In genomic region chr9:37692622-37693221, GRCh38 we compare ENCODE assay signal across 25 cellular contexts. TPM values are rescaled to one million over a fixed set of nuclear protein-coding genes. Genes with fewer than 3 reads are reported as not detected.
DNase-seq lines count a peak whose midpoint lies in the region; ATAC-seq and TF ChIP-seq lines count a peak whose summit lies in the region.
"Had no signal": no experiment of that assay in that cellular context is flagged by ENCODE, and none has a peak within 500 bp of the region (broad histone marks: within the 10 kb centered on the region; RNA-seq: fewer than 3 reads in every experiment).

No MANE protein-coding gene starts in this region.

- H3K4me1 ChIP-seq in MM.1S (ENCODE audit: low read length) = peaks cover 25% of the 10 kb centered on the region
- peaks cover 8% of the 10 kb centered on the region for H3K4me1 ChIP-seq in SJCRH30
- H3K4me1 ChIP-seq: ascending aorta, thyroid gland had no signal

- H3K79me2 ChIP-seq in MM.1S (ENCODE audit: low read length) = no peaks in the 10 kb centered on the region

- no peak overlapping the region for H3K9ac ChIP-seq in MM.1S (ENCODE audit: low read length)

- H3K36me3 ChIP-seq in MM.1S (replicated peaks; ENCODE audit: insufficient read depth, low read length) (no peaks in the 10 kb centered on the region), SJCRH30 (no peaks in the 10 kb centered on the region; the same call in none of the 2 replicates)
- H3K36me3 ChIP-seq: ascending aorta, thyroid gland had no signal

- peaks cover 23% of the 10 kb centered on the region for H3K27me3 Mint-ChIP-seq in type B pancreatic cell

- peaks cover 17% of the 10 kb centered on the region for H3F3A ChIP-seq in MM.1S (ENCODE audit: insufficient read depth, low read length)

- WGBS in lower leg skin, 2 donors = 51 to 54% methylated on average over 11 of the region's 11 CpGs

- no peaks in the 10 kb centered on the region for H3K9me2 ChIP-seq in MM.1S (replicated peaks; ENCODE audit: insufficient read depth, low read length)

- no peaks in the 10 kb centered on the region for H3K4me1 Mint-ChIP-seq in type B pancreatic cell (ENCODE audit: unreplicated experiment)
- H3K4me1 Mint-ChIP-seq: activated naive CD4-positive, alpha-beta T cell treated with anti-CD3 and anti-CD28 coated beads, Interleukin-2, amount 50 U/mL, for 24 hours; central memory CD8-positive, alpha-beta T cell had no signal

- H3K27ac ChIP-seq in MM.1S (ENCODE audit: low read length) = no peak overlapping the region
- H3K27ac ChIP-seq in SJCRH30 = peak overlapping the region; percentile 88
- H3K27ac ChIP-seq: ascending aorta, thyroid gland had no signal

- ATAC-seq in HG03565 (IDR thresholded peaks at IDR 0.05; ENCODE audit: unreplicated experiment) = no peak
- ATAC-seq: CD8-positive, alpha-beta T cell; left cardiac atrium had no signal

- H3K36me3 Mint-ChIP-seq in type B pancreatic cell = no peaks in the 10 kb centered on the region
- H3K36me3 Mint-ChIP-seq: activated naive CD4-positive, alpha-beta T cell treated with anti-CD3 and anti-CD28 coated beads, Interleukin-2, amount 50 U/mL, for 24 hours; CD8-positive, alpha-beta T cell had no signal

- H4K20me1 ChIP-seq in MM.1S (ENCODE audit: insufficient read depth, low read length) = no peaks in the 10 kb centered on the region

- no peaks in the 10 kb centered on the region for H3K9me3 Mint-ChIP-seq in type B pancreatic cell
- H3K9me3 Mint-ChIP-seq: activated naive CD4-positive, alpha-beta T cell treated with anti-CD3 and anti-CD28 coated beads, Interleukin-2, amount 50 U/mL, for 24 hours; CD8-positive, alpha-beta T cell; central memory CD8-positive, alpha-beta T cell; nephron progenitor cell had no signal

- peaks cover 24% of the 10 kb centered on the region; the same call in 1 of the 2 replicates for H3K27me3 ChIP-seq in MM.1S (replicated peaks; ENCODE audit: insufficient read depth, low read length)
- H3K27me3 ChIP-seq in SJCRH30 = no peaks in the 10 kb centered on the region
- H3K27me3 ChIP-seq: ascending aorta, thyroid gland had no signal

- TF ChIP-seq CTCF in MM.1S (IDR thresholded peaks at IDR 0.05; ENCODE audit: low read length) (no peak), type B pancreatic cell (conservative IDR thresholded peaks at IDR 0.05) (no peak), lower leg skin (IDR thresholded peaks at IDR 0.05) (no peak)

- intact Hi-C loops in lower leg skin (cut with DNase I; ENCODE audit: low total_unique reads) = no loop called here

- H3K9me3 ChIP-seq in MM.1S (replicated peaks; ENCODE audit: insufficient read depth, low read length) = no peaks in the 10 kb centered on the region
- no peaks in the 10 kb centered on the region for H3K9me3 ChIP-seq in SJCRH30 (replicated peaks)
- H3K9me3 ChIP-seq: ascending aorta, thyroid gland had no signal

- TF ChIP-seq POLR2A in lower leg skin (IDR thresholded peaks at IDR 0.05) = no peak

- no peak overlapping the region for H3K4me3 ChIP-seq in MM.1S (ENCODE audit: low read length)
- H3K4me3 ChIP-seq in SJCRH30 = peak overlapping the region; percentile 61
- no peak overlapping the region for H3K4me3 ChIP-seq in lower leg skin (ENCODE audit: low read depth, poor library complexity, severe bottlenecking)
- H3K4me3 ChIP-seq: ascending aorta, thyroid gland had no signal

- 0 out of 2 replicates have a peak overlapping the region, but pooled peaks have one; percentile 7 for H2AFZ ChIP-seq in MM.1S (ENCODE audit: low read length)

- peak overlapping the region; percentile 29 for H3K4me2 ChIP-seq in MM.1S (ENCODE audit: low read depth, low read length)

- no peak overlapping the region for H3K27ac Mint-ChIP-seq in type B pancreatic cell
- H3K27ac Mint-ChIP-seq: activated naive CD4-positive, alpha-beta T cell treated with anti-CD3 and anti-CD28 coated beads, Interleukin-2, amount 50 U/mL, for 24 hours; CD8-positive, alpha-beta T cell; nephron progenitor cell had no signal

- H3K4me3 Mint-ChIP-seq in type B pancreatic cell = peak overlapping the region; percentile 0
- H3K4me3 Mint-ChIP-seq: activated naive CD4-positive, alpha-beta T cell treated with anti-CD3 and anti-CD28 coated beads, Interleukin-2, amount 50 U/mL, for 24 hours; CD8-positive, alpha-beta T cell; central memory CD8-positive, alpha-beta T cell; nephron progenitor cell had no signal

- DNase-seq in MM.1S (no peak), SJCRH30 (peak; percentile 52 to 56), left kidney (ENCODE audit: low read depth, low spot score) (peak; percentile 41), type B pancreatic cell (ENCODE audit: extremely low spot score, unreplicated experiment) (no peak), lower leg skin (ENCODE audit: low spot score in 2 of 2) (no peak), ecto neural progenitor cell (ENCODE audit: low spot score) (no peak)
- DNase-seq: activated CD4-positive, alpha-beta T cell treated with anti-CD3 and anti-CD28 coated beads for 1 hour; activated T-cell treated with anti-CD3 and anti-CD28 coated beads, Interleukin-2, amount 50 U/mL, for 48 hours; CD8-positive, alpha-beta T cell; effector CD4-positive, alpha-beta T cell; left cardiac atrium; NCI-H146; NCI-H226; nephron progenitor cell; posterior cingulate gyrus; stimulated activated CD4-positive, alpha-beta T cell treated with anti-CD3 and anti-CD28 coated beads, Interleukin-1b, Interleukin-23, amount 100 ng/mL, for 48 hours; stimulated activated naive CD4-positive, alpha-beta T cell; T1000; thyroid gland had no signal

RNA-seq across cellular contexts. Expression of gene FRMPD1, which starts 42.0 kb away (rescaled TPM):
- 6.5 and 6.6 TPM in 2 replicates for total RNA-seq in SJCRH30 (2014; rRNA removed; shearing (Covaris generic))
- total RNA-seq in type B pancreatic cell (ENCODE audit: low replicate concordance) (0.36 and 0.82 TPM in 2 replicates), lower leg skin (10 to 100 TPM; 12.9 to 23.9 (median 16.2) TPM)
- total RNA-seq: activated CD8-positive, alpha-beta memory T cell treated with anti-CD3 and anti-CD28 coated beads for 36 hours; ascending aorta; CD8-positive, alpha-beta T cell; M059J had no signal

Comparison
In these comparisons a context has a peak if more than half of its experiments do, and no peak if none do; other contexts are left out.
1. DNase-seq: peak in SJCRH30 (2 of 2) and left kidney (single experiment); none in MM.1S (single experiment), type B pancreatic cell (single experiment), lower leg skin (0 of 2) and ecto neural progenitor cell (single experiment).